1 cellular context compared by ENCODE assay signal in genomic region chr1:1927751-1928150, GRCh38.
TF ChIP-seq lines count a peak whose summit lies in the region.

No MANE protein-coding gene starts in this region.

TF ChIP-seq in SK-N-SH, 30 proteins besides CTCF, POLR2A, EP300 and RAD21 (continued from another document):
- TF ChIP-seq USF2 (IDR thresholded peaks at IDR 0.05; ENCODE audit: borderline replicate concordance, low read depth, low read length) = no peak
- no peak for TF ChIP-seq RCOR1 (IDR thresholded peaks at IDR 0.05; ENCODE audit: low read length)
- no peak for TF ChIP-seq MEF2A (IDR thresholded peaks at IDR 0.05; ENCODE audit: borderline replicate concordance, low read depth)
- TF ChIP-seq MAX (IDR thresholded peaks at IDR 0.05; ENCODE audit: low read depth) = no peak
- no peak for TF ChIP-seq FOXM1 (IDR thresholded peaks at IDR 0.05; ENCODE audit: low read depth)
- no peak for TF ChIP-seq RXRA (IDR thresholded peaks at IDR 0.05; ENCODE audit: borderline replicate concordance, low read depth)
- TF ChIP-seq SMC3 (IDR thresholded peaks at IDR 0.05; ENCODE audit: low read depth, low read length) = no peak
